1 cellular context compared by ENCODE assay signal in genomic region chr17:76398523-76399174, GRCh38.
TF ChIP-seq lines count a peak whose summit lies in the region.

No MANE protein-coding gene starts in this region.

TF ChIP-seq in H1, 55 proteins besides CTCF, POLR2A, EP300 and RAD21:
- TF ChIP-seq SP4 (IDR thresholded peaks at IDR 0.05; ENCODE audit: low read length), result no peak
- no peak for TF ChIP-seq HDAC2 (IDR thresholded peaks at IDR 0.05; ENCODE audit: borderline replicate concordance in 1 of 2, low read depth in 2 of 2, low read length in 2 of 2)
- no peak for TF ChIP-seq SUZ12 (IDR thresholded peaks at IDR 0.05; ENCODE audit: low read length)
- no peak for TF ChIP-seq SIX5 (IDR thresholded peaks at IDR 0.05; ENCODE audit: low read depth, low read length)
- TF ChIP-seq KDM1A (IDR thresholded peaks at IDR 0.05; ENCODE audit: borderline replicate concordance, low read length), result no peak
- TF ChIP-seq CEBPB (IDR thresholded peaks at IDR 0.05; ENCODE audit: low read depth, low read length), result no peak
- TF ChIP-seq RBBP5 (IDR thresholded peaks at IDR 0.05; ENCODE audit: borderline replicate concordance, low read depth, low read length), result no peak
- no peak for TF ChIP-seq TAF1 (IDR thresholded peaks at IDR 0.05; ENCODE audit: low read depth, low read length)
- no peak for TF ChIP-seq TBP (IDR thresholded peaks at IDR 0.05; ENCODE audit: low read depth, low read length)
- no peak for TF ChIP-seq CREB1 (IDR thresholded peaks at IDR 0.05)
- TF ChIP-seq RXRA (IDR thresholded peaks at IDR 0.05; ENCODE audit: insufficient read depth, low read depth, low read length), result no peak
- TF ChIP-seq YY1 (IDR thresholded peaks at IDR 0.05; ENCODE audit: low read depth, low read length), result no peak
- TF ChIP-seq GTF2F1 (IDR thresholded peaks at IDR 0.05; ENCODE audit: borderline replicate concordance, low read depth, low read length), result no peak
- TF ChIP-seq MAX (IDR thresholded peaks at IDR 0.05), result no peak
